In genomic region chr18:35497334-35498197, GRCh38 we compare ENCODE assay signal across 8 cellular contexts. TPM values are rescaled to one million over a fixed set of nuclear protein-coding genes. Genes with fewer than 3 reads are reported as not detected.
DNase-seq lines count a peak whose midpoint lies in the region; ATAC-seq and TF ChIP-seq lines count a peak whose summit lies in the region.

Gene INO80C (minus strand): TSS chr18:35497960. CDS start chr18:35497874, 86 bp downstream.

- no peaks in the 10 kb centered on the region for H3K27me3 ChIP-seq in WERI-Rb-1 (ENCODE audit: insufficient read depth, low read depth, severe bottlenecking)
- no peaks in the 10 kb centered on the region for H3K27me3 ChIP-seq in breast epithelium
- no peaks in the 10 kb centered on the region for H3K27me3 ChIP-seq in iPS-20b (ENCODE audit: insufficient read depth, low read length)

- H3K4me1 ChIP-seq in breast epithelium (peaks cover 0 to 8% of the 10 kb centered on the region in 2 donors), iPS-20b (ENCODE audit: insufficient read depth, low read length) (peaks cover 19% of the 10 kb centered on the region)

- H3K4me3 ChIP-seq in WERI-Rb-1 (ENCODE audit: low read depth, low read length) (peak within 1 kb of the TSS; percentile 89), breast epithelium (peak within 1 kb of the TSS; percentile 66 to 81 (median 69)), iPS-20b (ENCODE audit: low read length) (peak within 1 kb of the TSS; percentile 85), skin epidermis (peak within 1 kb of the TSS; percentile 41 to 61 (median 46))

- TF ChIP-seq POLR2A in breast epithelium (IDR thresholded peaks at IDR 0.05) = peak; percentile 88

- no peaks in the 10 kb centered on the region; the same call in 1 of the 2 replicates for H3K36me3 ChIP-seq in WERI-Rb-1
- no peaks in the 10 kb centered on the region for H3K36me3 ChIP-seq in breast epithelium
- no peaks in the 10 kb centered on the region for H3K36me3 ChIP-seq in iPS-20b (ENCODE audit: insufficient read depth, low read depth, low read length)

- intact Hi-C loops in breast epithelium (cut with DNase I; ENCODE audit: low total_unique reads) = loop anchor here (5.0 kb wide), 1 partner anchor 265 kb away; no protein-coding TSS in a partner anchor

- peak within 1 kb of the TSS; percentile 99 for H3K27ac ChIP-seq in WERI-Rb-1
- H3K27ac ChIP-seq in breast epithelium = peak within 1 kb of the TSS; percentile 96
- peak within 1 kb of the TSS; percentile 58 for H3K27ac ChIP-seq in iPS-20b (ENCODE audit: low read length)
- H3K27ac ChIP-seq in skin epidermis = peak within 1 kb of the TSS; percentile 51 to 99 (median 94)

- peak within 1 kb of the TSS; percentile 88 for H3K9ac ChIP-seq in iPS-20b (ENCODE audit: low read depth, low read length)

- TF ChIP-seq CTCF in WERI-Rb-1 (IDR thresholded peaks at IDR 0.05; ENCODE audit: low read depth, low read length) (no peak), breast epithelium (IDR thresholded peaks at IDR 0.05) (no peak)

- DNase-seq in AG08395 (ENCODE audit: low spot score) (peak; percentile 98), NCI-H2227 (lab: John Stamatoyannopoulos, UW; ENCODE audit: unreplicated experiment) (peak; percentile 97), WERI-Rb-1 (peak; percentile 91), breast epithelium (ENCODE audit: low spot score in 2 of 2) (peak; percentile 85 to 88)

- no peaks in the 10 kb centered on the region for H3K9me3 ChIP-seq in WERI-Rb-1 (ENCODE audit: severe bottlenecking)
- H3K9me3 ChIP-seq in breast epithelium = no peaks in the 10 kb centered on the region
- no peaks in the 10 kb centered on the region for H3K9me3 ChIP-seq in iPS-20b (ENCODE audit: insufficient read depth, low read depth, low read length)

- ATAC-seq in GM18909 (IDR thresholded peaks at IDR 0.05; ENCODE audit: poor library complexity, unreplicated experiment) (peak; percentile 95), HG03159 (IDR thresholded peaks at IDR 0.05; ENCODE audit: unreplicated experiment) (peak; percentile 93)

RNA-seq across cellular contexts. Expression of gene INO80C, which starts in this region (rescaled TPM):
- total RNA-seq in breast epithelium = 10 to 100 TPM in 1 of 3 donors, 1 to 10 TPM in 2; 5.9 to 14.7 (median 6.7) TPM

Comparison
In these comparisons a context has a peak if more than half of its experiments do, and no peak if none do; other contexts are left out.
1. Peak in every context shown above with its lines: DNase-seq, ATAC-seq, H3K4me3 ChIP-seq and H3K27ac ChIP-seq.